In the genomic region with DNA sequence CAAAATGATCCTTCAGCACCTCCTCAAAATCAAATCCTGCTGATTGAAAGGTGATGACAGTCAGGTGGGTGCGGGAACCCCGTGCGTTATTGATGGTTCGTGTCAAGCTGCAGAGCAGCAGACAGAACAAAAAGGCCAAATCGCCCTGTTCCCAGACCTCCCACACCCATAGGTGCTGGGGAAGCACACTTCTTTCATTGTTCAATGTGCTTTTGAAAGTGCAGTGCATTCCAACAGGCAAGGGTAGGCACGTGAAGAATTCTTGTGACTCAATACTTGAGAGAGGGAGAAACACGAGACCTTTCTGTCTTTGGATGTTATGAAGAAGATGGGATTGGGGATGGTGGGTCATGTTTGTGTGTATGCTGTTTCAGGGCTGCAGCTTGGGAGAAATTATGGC, we compare ENCODE assay signal across 18 cellular contexts.
A peak's percentile ranks its signal among the peaks of the same experiment; 100 is the strongest.
DNase-seq lines count a peak whose midpoint lies in the region; ATAC-seq, FAIRE-seq and TF ChIP-seq lines count a peak whose summit lies in the region.
"Had no signal": no experiment of that assay in that cellular context is flagged by ENCODE, and none has a peak within 500 bp of the region (broad histone marks: within the 10 kb centered on the region; RNA-seq: fewer than 3 reads in every experiment).

No MANE protein-coding gene starts in this region.

- H3K27ac Mint-ChIP-seq in Caco-2 (ENCODE audit: unreplicated experiment) (peak overlapping the region; percentile 61), astrocyte (ENCODE audit: unreplicated experiment) (peak overlapping the region; percentile 71), neural progenitor cell (no peak overlapping the region)
- H3K27ac Mint-ChIP-seq: HFFc6 had no signal

- ATAC-seq in gastrocnemius medialis (no peak), GM21423 (IDR thresholded peaks at IDR 0.05; ENCODE audit: unreplicated experiment) (no peak)
- ATAC-seq: GM12878 had no signal

- H3K4me3 ChIP-seq in Caco-2 (ENCODE audit: low read depth, low read length) (no peak overlapping the region), astrocyte (ENCODE audit: insufficient read depth, low read depth, low read length) (no peak overlapping the region), epithelial cell of esophagus (ENCODE audit: low read length) (no peak overlapping the region), neural progenitor cell (no peak overlapping the region), gastrocnemius medialis (no peak overlapping the region)
- H3K4me3 ChIP-seq: BLaER1, GM12878 had no signal

- DNase-seq in Caco-2, result peak in 1 of 2 experiments; percentile 18
- peak; percentile 7 for DNase-seq in astrocyte (ENCODE audit: low read depth)
- DNase-seq in epithelial cell of esophagus (ENCODE audit: low read depth), result peak; percentile 34
- DNase-seq in neural progenitor cell (ENCODE audit: low spot score), result peak; percentile 34
- DNase-seq in gastrocnemius medialis, result no peak
- no peak for DNase-seq in GF-D8 (lab: John Stamatoyannopoulos, UW)
- DNase-seq in Kasumi-1 (lab: John Stamatoyannopoulos, UW), result no peak
- DNase-seq: 8988T; AML-193; CD8-positive, alpha-beta memory T cell; DMS53; HCEC 1CT; HFFc6; IMR-90 had no signal

- no peaks in the 10 kb centered on the region for H4K20me1 ChIP-seq in astrocyte (ENCODE audit: insufficient read depth, low read length)
- no peaks in the 10 kb centered on the region for H4K20me1 ChIP-seq in neural progenitor cell (ENCODE audit: low read depth)
- H4K20me1 ChIP-seq: BLaER1 had no signal

- H3K4me1 Mint-ChIP-seq in Caco-2 (ENCODE audit: low read depth, unreplicated experiment) (peaks cover 9% of the 10 kb centered on the region), astrocyte (ENCODE audit: low read depth, unreplicated experiment) (peaks cover 16% of the 10 kb centered on the region), neural progenitor cell (peaks cover 38% of the 10 kb centered on the region)
- H3K4me1 Mint-ChIP-seq: CD8-positive, alpha-beta memory T cell had no signal

- H3K36me3 ChIP-seq in Caco-2 (ENCODE audit: control insufficient read depth, insufficient read depth, low read length), result no peaks in the 10 kb centered on the region
- no peaks in the 10 kb centered on the region for H3K36me3 ChIP-seq in astrocyte (ENCODE audit: insufficient read depth, low read length)
- no peaks in the 10 kb centered on the region for H3K36me3 ChIP-seq in neural progenitor cell
- H3K36me3 ChIP-seq in gastrocnemius medialis, result no peaks in the 10 kb centered on the region
- H3K36me3 ChIP-seq: BLaER1 had no signal

- H3K79me2 ChIP-seq in astrocyte (ENCODE audit: insufficient read depth, low read length) (no peaks in the 10 kb centered on the region), neural progenitor cell (ENCODE audit: low read depth) (no peaks in the 10 kb centered on the region)

- no peaks in the 10 kb centered on the region for H3K9me3 Mint-ChIP-seq in Caco-2 (ENCODE audit: unreplicated experiment)
- H3K9me3 Mint-ChIP-seq in astrocyte (ENCODE audit: unreplicated experiment), result peaks cover 2% of the 10 kb centered on the region
- no peaks in the 10 kb centered on the region for H3K9me3 Mint-ChIP-seq in neural progenitor cell
- H3K9me3 Mint-ChIP-seq: CD8-positive, alpha-beta memory T cell had no signal

- CTCF ChIA-PET in Caco-2 (lab: Charles Lee), result no interaction called here

- no TSS peak for BruUV-seq in Caco-2 (replicated peaks; lab: Mats Ljungman, UMichigan)

- H3K4me2 ChIP-seq in astrocyte (ENCODE audit: low read length) (no peak overlapping the region), neural progenitor cell (no peak overlapping the region)
- H3K4me2 ChIP-seq: BLaER1 had no signal

- H2AFZ ChIP-seq in astrocyte (ENCODE audit: low read depth, low read length) (no peak overlapping the region), neural progenitor cell (replicated peaks) (no peak overlapping the region)

- in situ Hi-C loops in gastrocnemius medialis (cut with MboI; ENCODE audit: low sequenced_read_pairs in 4 of 4), result no loop called here

- FAIRE-seq in astrocyte (lab: Jason Lieb, UNC), result no peak
- FAIRE-seq: GM12878, GM18507 had no signal

- H3K27me3 ChIP-seq in Caco-2 (replicated peaks; ENCODE audit: control insufficient read depth, insufficient read depth, low read length) (no peaks in the 10 kb centered on the region), astrocyte (ENCODE audit: insufficient read depth, low read length) (no peaks in the 10 kb centered on the region), neural progenitor cell (no peaks in the 10 kb centered on the region), gastrocnemius medialis (no peaks in the 10 kb centered on the region)
- H3K27me3 ChIP-seq: BLaER1 had no signal

- H3K4me1 ChIP-seq in Caco-2 (peaks cover 11% of the 10 kb centered on the region), astrocyte (ENCODE audit: insufficient read depth, low read length) (no peaks in the 10 kb centered on the region), neural progenitor cell (peaks cover 12% of the 10 kb centered on the region), gastrocnemius medialis (no peaks in the 10 kb centered on the region)
- H3K4me1 ChIP-seq: BLaER1 had no signal

- POLR2A ChIA-PET in Caco-2 (lab: Charles Lee), result no interaction called here

- H3F3A ChIP-seq in neural progenitor cell (ENCODE audit: low read depth), result no peaks in the 10 kb centered on the region

- TF ChIP-seq POLR2A in gastrocnemius medialis (IDR thresholded peaks at IDR 0.05), result no peak

- TF ChIP-seq CTCF in Caco-2 (IDR thresholded peaks at IDR 0.05; ENCODE audit: insufficient read depth in 1 of 2, low read depth in 1 of 2, low read length in 1 of 2, severe bottlenecking in 1 of 2, unreplicated experiment in 1 of 2) (no peak), astrocyte (IDR thresholded peaks at IDR 0.05; ENCODE audit: insufficient read depth, low read depth, low read length) (no peak), epithelial cell of esophagus (IDR thresholded peaks at IDR 0.05; ENCODE audit: insufficient read depth, low read depth, low read length, missing control alignments) (no peak), neural progenitor cell (IDR thresholded peaks at IDR 0.05) (no peak), gastrocnemius medialis (IDR thresholded peaks at IDR 0.05 in 4 of 5, conservative IDR thresholded peaks at IDR 0.05 in 1 of 5) (no peak)

- no peak overlapping the region for H3K27ac ChIP-seq in astrocyte (ENCODE audit: low read depth, low read length)
- no peak overlapping the region for H3K27ac ChIP-seq in neural progenitor cell
- no peak overlapping the region for H3K27ac ChIP-seq in gastrocnemius medialis
- H3K27ac ChIP-seq: BLaER1 had no signal

- H3K4me3 Mint-ChIP-seq in Caco-2 (ENCODE audit: unreplicated experiment) (peak overlapping the region; percentile 29), astrocyte (ENCODE audit: unreplicated experiment) (no peak overlapping the region), neural progenitor cell (no peak overlapping the region)
- H3K4me3 Mint-ChIP-seq: CD8-positive, alpha-beta memory T cell; HFFc6 had no signal

- H3K9ac ChIP-seq in astrocyte (ENCODE audit: low read length) (no peak overlapping the region), neural progenitor cell (no peak overlapping the region)
- H3K9ac ChIP-seq: BLaER1 had no signal

- intact Hi-C loops in Caco-2 (cut with micrococcal nuclease; ENCODE audit: unreplicated experiment) (no loop called here), gastrocnemius medialis (cut with DNase I; ENCODE audit: low total_unique reads) (no loop called here)

- H3K27me3 Mint-ChIP-seq in Caco-2 (ENCODE audit: insufficient read depth, unreplicated experiment) (no peaks in the 10 kb centered on the region), astrocyte (ENCODE audit: low read depth, unreplicated experiment) (no peaks in the 10 kb centered on the region), neural progenitor cell (ENCODE audit: insufficient read depth, low read depth) (no peaks in the 10 kb centered on the region)

- H3K9me3 ChIP-seq in Caco-2 (no peaks in the 10 kb centered on the region), astrocyte (ENCODE audit: insufficient read depth, low read depth, low read length) (no peaks in the 10 kb centered on the region), neural progenitor cell (ENCODE audit: low read depth) (no peaks in the 10 kb centered on the region), gastrocnemius medialis (no peaks in the 10 kb centered on the region)
- H3K9me3 ChIP-seq: BLaER1 had no signal

- H3K36me3 Mint-ChIP-seq in Caco-2 (ENCODE audit: insufficient read depth, unreplicated experiment) (no peaks in the 10 kb centered on the region), astrocyte (ENCODE audit: low read depth, unreplicated experiment) (no peaks in the 10 kb centered on the region), neural progenitor cell (no peaks in the 10 kb centered on the region)
- H3K36me3 Mint-ChIP-seq: CD8-positive, alpha-beta memory T cell had no signal

Comparison
In these comparisons a context has a peak if more than half of its experiments do, and no peak if none do; other contexts are left out.
1. DNase-seq: peak in astrocyte (single experiment), epithelial cell of esophagus (single experiment) and neural progenitor cell (single experiment); none in gastrocnemius medialis (0 of 2), GF-D8 (single experiment) and Kasumi-1 (0 of 2).